In the genomic region with DNA sequence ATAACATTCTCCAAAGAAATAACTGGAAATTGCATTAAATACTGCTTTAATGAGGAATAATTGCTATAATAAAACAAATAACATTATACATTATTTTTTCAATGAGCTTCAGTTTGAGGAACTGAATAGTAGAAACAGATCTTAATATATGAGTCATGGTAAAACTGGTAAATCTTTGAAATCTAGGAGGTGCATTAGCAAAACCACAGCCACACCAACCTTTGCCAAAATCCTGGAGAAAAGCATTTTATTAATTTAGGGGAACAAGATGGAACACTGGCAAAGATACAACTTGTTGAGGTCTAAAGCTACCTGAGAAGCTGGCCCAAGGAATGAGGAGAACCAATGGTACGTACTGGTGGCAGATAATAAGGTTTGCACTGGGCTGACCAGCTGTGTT, we compare ENCODE assay signal across 28 cellular contexts. TPM values are rescaled to one million over a fixed set of nuclear protein-coding genes. Genes with fewer than 3 reads are reported as not detected.
DNase-seq lines count a peak whose midpoint lies in the region; FAIRE-seq and TF ChIP-seq lines count a peak whose summit lies in the region.
"Had no signal": no experiment of that assay in that cellular context is flagged by ENCODE, and none has a peak within 500 bp of the region (broad histone marks: within the 10 kb centered on the region; RNA-seq: fewer than 3 reads in every experiment).

No MANE protein-coding gene starts in this region.

- H3K27me3 ChIP-seq in GM23248 (replicated peaks; ENCODE audit: insufficient read depth): no peaks in the 10 kb centered on the region
- H3K27me3 ChIP-seq in astrocyte (ENCODE audit: insufficient read depth, low read length): no peaks in the 10 kb centered on the region

- H2AFZ ChIP-seq in GM23248 (no peak overlapping the region), astrocyte (ENCODE audit: low read depth, low read length) (no peak overlapping the region)

- H3K79me2 ChIP-seq in GM23248 (ENCODE audit: insufficient read depth): no peaks in the 10 kb centered on the region
- no peaks in the 10 kb centered on the region for H3K79me2 ChIP-seq in astrocyte (ENCODE audit: insufficient read depth, low read length)

- H4K20me1 ChIP-seq in GM23248 (ENCODE audit: insufficient read depth) (no peaks in the 10 kb centered on the region), astrocyte (ENCODE audit: insufficient read depth, low read length) (no peaks in the 10 kb centered on the region)

- H3K27ac Mint-ChIP-seq in astrocyte (ENCODE audit: unreplicated experiment): peak overlapping the region; percentile 75
- H3K27ac Mint-ChIP-seq in activated CD4-positive, alpha-beta T cell treated with anti-CD3 and anti-CD28 coated beads, Interleukin-2, amount 10 ng/mL, durations not matched to agents 24 days and 14 days: no peak overlapping the region
- H3K27ac Mint-ChIP-seq: B cell; CD14-positive monocyte; CD8-positive, alpha-beta memory T cell; IgD-negative memory B cell had no signal

- no peak overlapping the region for H3K27ac ChIP-seq in GM23248
- no peak overlapping the region for H3K27ac ChIP-seq in astrocyte (ENCODE audit: low read depth, low read length)
- H3K27ac ChIP-seq: A549, HL-60, KMS-11 had no signal

- H3K4me3 ChIP-seq in GM23248 (no peak overlapping the region), astrocyte (ENCODE audit: insufficient read depth, low read depth, low read length) (no peak overlapping the region), fibroblast of mammary gland (ENCODE audit: control insufficient read depth, low read depth, low read length) (no peak overlapping the region)
- H3K4me3 ChIP-seq: A549 had no signal

- FAIRE-seq in astrocyte (lab: Jason Lieb, UNC): no peak
- FAIRE-seq: A549, GM12892, H1 had no signal

- in situ Hi-C loops in GM23248 (cut with MboI): no loop called here

- H3K4me1 ChIP-seq in GM23248 (ENCODE audit: insufficient read depth) (peaks cover 11% of the 10 kb centered on the region), astrocyte (ENCODE audit: insufficient read depth, low read length) (no peaks in the 10 kb centered on the region)
- H3K4me1 ChIP-seq: A549 had no signal

- no peaks in the 10 kb centered on the region for H3F3A ChIP-seq in GM23248 (ENCODE audit: insufficient read depth)

- TF ChIP-seq CTCF in astrocyte (IDR thresholded peaks at IDR 0.05; ENCODE audit: insufficient read depth, low read depth, low read length): no peak
- no peak for TF ChIP-seq CTCF in fibroblast of mammary gland (conservative IDR thresholded peaks at IDR 0.05; ENCODE audit: control insufficient read depth, insufficient read depth, low read depth, low read length)

- H3K4me2 ChIP-seq in GM23248 (ENCODE audit: unreplicated experiment) (peak overlapping the region; percentile 4), astrocyte (ENCODE audit: low read length) (no peak overlapping the region)
- H3K4me2 ChIP-seq: A549, KMS-11 had no signal

- H3K4me1 Mint-ChIP-seq in astrocyte (ENCODE audit: low read depth, unreplicated experiment): peaks cover 7% of the 10 kb centered on the region
- H3K4me1 Mint-ChIP-seq in activated CD4-positive, alpha-beta T cell treated with anti-CD3 and anti-CD28 coated beads, Interleukin-2, amount 10 ng/mL, durations not matched to agents 24 days and 14 days: peaks cover 4% of the 10 kb centered on the region

- DNase-seq in GM23248: peak; percentile 21
- peak; percentile 10 for DNase-seq in MV-4-11 (lab: John Stamatoyannopoulos, UW)
- peak; percentile 20 for DNase-seq in astrocyte (ENCODE audit: low read depth)
- DNase-seq in fibroblast of mammary gland (ENCODE audit: low read depth): peak; percentile 15
- no peak for DNase-seq in activated CD4-positive, alpha-beta T cell treated with anti-CD3 and anti-CD28 coated beads, Interleukin-2, amount 10 ng/mL, durations not matched to agents 24 days and 14 days
- no peak for DNase-seq in LoVo (ENCODE audit: low spot score)
- DNase-seq in SW 1271 (lab: John Stamatoyannopoulos, UW): no peak
- DNase-seq: Calu3; CD8-positive, alpha-beta memory T cell; DMS79 treated with DMSO at 0.1 percent for 48 hours; GF-D8; NCI-H1048; NCI-H1417; NCI-H1694; NCI-H2029 treated with DMSO at 0.1 percent for 48 hours; NCI-H2227 treated with DMSO at 0.1 percent for 48 hours; NCI-H510A; NCI-H69; OCI-M1; T-helper 1 cell had no signal

- H3K9me2 ChIP-seq in GM23248 (ENCODE audit: insufficient read depth): no peaks in the 10 kb centered on the region

- no peaks in the 10 kb centered on the region for H3K36me3 ChIP-seq in GM23248 (ENCODE audit: low read depth)
- H3K36me3 ChIP-seq in astrocyte (ENCODE audit: insufficient read depth, low read length): no peaks in the 10 kb centered on the region

- no peaks in the 10 kb centered on the region for H3K36me3 Mint-ChIP-seq in astrocyte (ENCODE audit: low read depth, unreplicated experiment)
- H3K36me3 Mint-ChIP-seq in activated CD4-positive, alpha-beta T cell treated with anti-CD3 and anti-CD28 coated beads, Interleukin-2, amount 10 ng/mL, durations not matched to agents 24 days and 14 days (ENCODE audit: low read depth): no peaks in the 10 kb centered on the region
- H3K36me3 Mint-ChIP-seq: CD14-positive monocyte, IgD-negative memory B cell had no signal

- H3K9me3 ChIP-seq in GM23248 (ENCODE audit: low read depth) (no peaks in the 10 kb centered on the region), astrocyte (ENCODE audit: insufficient read depth, low read depth, low read length) (no peaks in the 10 kb centered on the region)

- H3K27me3 Mint-ChIP-seq in astrocyte (ENCODE audit: low read depth, unreplicated experiment): peaks cover 3% of the 10 kb centered on the region
- H3K27me3 Mint-ChIP-seq in activated CD4-positive, alpha-beta T cell treated with anti-CD3 and anti-CD28 coated beads, Interleukin-2, amount 10 ng/mL, durations not matched to agents 24 days and 14 days: peaks cover 5% of the 10 kb centered on the region
- H3K27me3 Mint-ChIP-seq: B cell had no signal

- no peak overlapping the region for H3K4me3 Mint-ChIP-seq in astrocyte (ENCODE audit: unreplicated experiment)
- no peak overlapping the region for H3K4me3 Mint-ChIP-seq in activated CD4-positive, alpha-beta T cell treated with anti-CD3 and anti-CD28 coated beads, Interleukin-2, amount 10 ng/mL, durations not matched to agents 24 days and 14 days
- H3K4me3 Mint-ChIP-seq: B cell; CD14-positive monocyte; CD8-positive, alpha-beta memory T cell had no signal

- intact Hi-C loops in activated CD4-positive, alpha-beta T cell treated with anti-CD3 and anti-CD28 coated beads, Interleukin-2, amount 10 ng/mL, durations not matched to agents 24 days and 14 days (cut with micrococcal nuclease): no loop called here

- 97 to 100% methylated on average over 1 of the region's 1 CpG for WGBS in GM23248 (ENCODE audit: low coverage in 1 of 2, low lambda C conversion rate in 2 of 2, missing lambda C conversion rate in 2 of 2), 2 experiments

- no peaks in the 10 kb centered on the region for H3K9me3 Mint-ChIP-seq in astrocyte (ENCODE audit: unreplicated experiment)
- no peaks in the 10 kb centered on the region for H3K9me3 Mint-ChIP-seq in activated CD4-positive, alpha-beta T cell treated with anti-CD3 and anti-CD28 coated beads, Interleukin-2, amount 10 ng/mL, durations not matched to agents 24 days and 14 days

- H3K9ac ChIP-seq in GM23248: no peak overlapping the region
- no peak overlapping the region for H3K9ac ChIP-seq in astrocyte (ENCODE audit: low read length)
- H3K9ac ChIP-seq: KMS-11 had no signal

RNA-seq across cellular contexts. Expression of gene ASL, which starts 5.4 kb away (rescaled TPM):
- total RNA-seq in GM23248 (2014; rRNA removed; shearing (Covaris generic)): 66.1 and 81.0 TPM in 2 replicates
- 54.5 and 55.4 TPM in 2 replicates for polyA plus RNA-seq in GM23248 (2016; fragmentation: Nextera tagmentation; extraction: Ambion mirVana)
- total RNA-seq in astrocyte: 27.7 TPM in 2 replicates
- 37.8 and 40.5 TPM in 2 replicates for total RNA-seq in activated CD4-positive, alpha-beta T cell treated with anti-CD3 and anti-CD28 coated beads, Interleukin-2, amount 10 ng/mL, durations not matched to agents 24 days and 14 days

RNA-seq across cellular contexts. Expression of gene CRCP, which starts 44.4 kb away (rescaled TPM):
- 28.6 and 39.5 TPM in 2 replicates for total RNA-seq in GM23248 (2014; rRNA removed; shearing (Covaris generic))
- polyA plus RNA-seq in GM23248 (2016; fragmentation: Nextera tagmentation; extraction: Ambion mirVana): 31.3 and 35.4 TPM in 2 replicates
- 24.2 and 26.8 TPM in 2 replicates for total RNA-seq in astrocyte
- total RNA-seq in activated CD4-positive, alpha-beta T cell treated with anti-CD3 and anti-CD28 coated beads, Interleukin-2, amount 10 ng/mL, durations not matched to agents 24 days and 14 days: 37.2 and 41.9 TPM in 2 replicates

Comparison
In these comparisons a context has a peak if more than half of its experiments do, and no peak if none do; other contexts are left out.
1. DNase-seq: peak in GM23248 (single experiment), MV-4-11 (single experiment), astrocyte (single experiment) and fibroblast of mammary gland (single experiment); none in activated CD4-positive, alpha-beta T cell treated with anti-CD3 and anti-CD28 coated beads, Interleukin-2, amount 10 ng/mL, durations not matched to agents 24 days and 14 days (single experiment), LoVo (single experiment) and SW 1271 (0 of 2).